Comparison of ENCODE assay signal across 13 cellular contexts in the genomic region with DNA sequence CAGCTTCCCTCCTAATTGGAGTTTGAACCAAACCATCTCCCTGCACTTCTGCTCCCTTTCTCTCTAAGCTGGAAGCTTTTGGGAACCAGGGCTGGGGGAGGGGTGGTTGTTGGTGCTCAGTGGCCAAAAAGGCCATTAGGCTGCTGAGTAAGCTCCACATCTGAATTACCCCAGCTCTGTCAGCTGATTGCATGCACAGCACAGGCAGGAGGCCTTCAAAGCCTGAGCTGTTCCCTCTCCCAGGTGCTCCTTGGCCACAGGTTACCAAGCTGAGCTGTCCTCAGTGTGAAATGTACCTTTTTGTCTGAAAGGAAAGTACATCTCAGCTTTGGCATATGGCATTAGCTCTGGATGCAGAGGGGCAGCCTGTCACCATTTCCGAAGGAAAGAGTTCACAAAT. TPM values are rescaled to one million over a fixed set of nuclear protein-coding genes. Genes with fewer than 3 reads are reported as not detected.
DNase-seq lines count a peak whose midpoint lies in the region; ATAC-seq, FAIRE-seq and TF ChIP-seq lines count a peak whose summit lies in the region.
"Had no signal": no experiment of that assay in that cellular context is flagged by ENCODE, and none has a peak within 500 bp of the region (broad histone marks: within the 10 kb centered on the region; RNA-seq: fewer than 3 reads in every experiment).

No MANE protein-coding gene starts in this region.

- in situ Hi-C loops in GM12878 (cut with MboI), result no loop called here

- no peak overlapping the region for H3K9ac ChIP-seq in GM12878 (ENCODE audit: control insufficient read depth, insufficient read depth, low read length)

- H3K9me3 ChIP-seq in GM12878 (replicated peaks; ENCODE audit: control insufficient read depth, insufficient read depth, low read length), result no peaks in the 10 kb centered on the region
- H3K9me3 ChIP-seq: esophagus squamous epithelium had no signal

- ATAC-seq in GM12878 (peak; percentile 25), GM19463 (IDR thresholded peaks at IDR 0.05; ENCODE audit: unreplicated experiment) (no peak), GM19395 (IDR thresholded peaks at IDR 0.05; ENCODE audit: unreplicated experiment) (no peak)
- ATAC-seq: activated naive CD8-positive, alpha-beta T cell treated with anti-CD3 and anti-CD28 coated beads, Interleukin-2, amount 50 U/mL, for 24 hours had no signal

- no peak overlapping the region for H2AFZ ChIP-seq in GM12878 (ENCODE audit: control insufficient read depth, low read depth, low read length)

- no peak for TF ChIP-seq RAD21 in GM12878 (IDR thresholded peaks at IDR 0.05; ENCODE audit: insufficient read depth, low read depth, low read length)

- CTCF ChIA-PET in GM12878 (lab: Yijun Ruan, JAX), result interaction anchor here (1.1 to 1.8 kb wide), 3 partner anchors 10 to 115 kb away, joined by 3 to 5 read pairs (median 3); no protein-coding TSS in a partner anchor

- RAD21 ChIA-PET in GM12878 (lab: Charles Lee; ENCODE audit: unreplicated experiment), result interaction anchor here (1.1 kb wide), 1 partner anchor 24 kb away, joined by 3 read pairs; no protein-coding TSS in a partner anchor

- no peak overlapping the region for H3K27ac ChIP-seq in GM12878 (ENCODE audit: control insufficient read depth, insufficient read depth)

- intact Hi-C loops in GM12878 (cut with micrococcal nuclease; ENCODE audit: unreplicated experiment), result no loop called here

- POLR2A ChIA-PET in GM12878 (lab: Charles Lee), result interaction anchor here (1.7 kb wide), 1 partner anchor 38 kb away, joined by 5 read pairs; the partner anchor contains the start of gene KPNB1

- TF ChIP-seq CTCF in GM12878 (IDR thresholded peaks at IDR 0.05 in 2 of 3, conservative IDR thresholded peaks at IDR 0.05 in 1 of 3; ENCODE audit: control insufficient read depth in 2 of 3, extremely low read depth in 1 of 3, insufficient read depth in 1 of 3, low read depth in 3 of 3, low read length in 3 of 3), result no peak

- SMC1A ChIA-PET in GM12878 (lab: Charles Lee; ENCODE audit: uncharacterized antibody, unreplicated experiment), result interaction anchor here (0.7 to 1.6 kb wide), 5 partner anchors 9 to 144 kb away, joined by 3 to 8 read pairs (median 4); partner anchors contain the start of genes LRRC46 and MRPL10

- no peak overlapping the region for H3K4me2 ChIP-seq in GM12878 (ENCODE audit: control insufficient read depth, insufficient read depth)

- H3K4me1 ChIP-seq in GM12878 (ENCODE audit: control insufficient read depth, insufficient read depth, low read length), result peaks cover 3% of the 10 kb centered on the region

- no peaks in the 10 kb centered on the region; the same call in 1 of the 2 replicates for H4K20me1 ChIP-seq in GM12878 (ENCODE audit: control insufficient read depth, insufficient read depth)

- no peak for FAIRE-seq in GM12878 (lab: Jason Lieb, UNC)

- no peaks in the 10 kb centered on the region for H3K79me2 ChIP-seq in GM12878 (ENCODE audit: control insufficient read depth, insufficient read depth, low read length)

- no TSS peak for BruUV-seq in GM12878 (replicated peaks; lab: Mats Ljungman, UMichigan)

- no peak for TF ChIP-seq EP300 in GM12878 (IDR thresholded peaks at IDR 0.05; ENCODE audit: borderline replicate concordance in 1 of 2, control insufficient read depth in 1 of 2, low read depth in 2 of 2, low read length in 2 of 2)

- peak; percentile 58; the same call in 1 of the 2 replicates for TF ChIP-seq POLR2A in GM12878 (IDR thresholded peaks at IDR 0.05; ENCODE audit: low read depth, low read length)

- H3K36me3 ChIP-seq in GM12878 (ENCODE audit: control insufficient read depth in 2 of 2, insufficient read depth in 2 of 2, low read length in 1 of 2), result peaks cover 6 to 14% of the 10 kb centered on the region in 2 experiments

- no peak overlapping the region for H3K4me3 ChIP-seq in GM12878
- H3K4me3 ChIP-seq: esophagus squamous epithelium had no signal

- no peaks in the 10 kb centered on the region for H3K27me3 ChIP-seq in GM12878 (replicated peaks in 1 of 2; ENCODE audit: control insufficient read depth in 2 of 2, insufficient read depth in 2 of 2, low read length in 1 of 2)
- H3K27me3 ChIP-seq: esophagus squamous epithelium had no signal

- 95% methylated on average over 1 of the region's 1 CpG for WGBS in GM12878 (ENCODE audit: insufficient coverage, insufficient replicate concordance, low lambda C conversion rate, missing lambda C conversion rate)

- DNase-seq in AG08396 (ENCODE audit: low spot score) (peak; percentile 37), HK-2 (ENCODE audit: unreplicated experiment) (peak; percentile 53), GM12878 (ENCODE audit: low read depth, low spot score) (no peak), midbrain (lab: John Stamatoyannopoulos, UW) (peak; percentile 33), AG08395 (ENCODE audit: low spot score) (no peak), NCI-H510A treated with DMSO at 0.1 percent for 48 hours (lab: John Stamatoyannopoulos, UW) (no peak)
- DNase-seq: activated naive CD8-positive, alpha-beta T cell treated with anti-CD3 and anti-CD28 coated beads, Interleukin-2, amount 50 U/mL, for 24 hours; DMS79 treated with DMSO at 0.1 percent for 48 hours; esophagus squamous epithelium; NCI-H774; stimulated activated CD4-positive, alpha-beta T cell treated with anti-CD3 and anti-CD28 coated beads, Interleukin-2, amount 100 ng/mL, for 24 hours had no signal

TF ChIP-seq in GM12878, 131 proteins besides CTCF, POLR2A, EP300 and RAD21:
- TF ChIP-seq MTA3 (IDR thresholded peaks at IDR 0.05; ENCODE audit: borderline replicate concordance, low read length) (0 out of 2 replicates have a peak, but pooled peaks have one; percentile 28), ZNF207 (IDR thresholded peaks at IDR 0.05; ENCODE audit: borderline replicate concordance) (no peak)

RNA-seq across cellular contexts. Expression of gene TBKBP1, which starts 6.2 kb away (rescaled TPM):
- total RNA-seq in GM12878 (2013; cell fraction: nucleolus; rRNA removed), result 10.4 and 10.6 TPM in 2 replicates
- total RNA-seq in GM12878 (2014; rRNA removed) (0.11 and 0.23 TPM in 2 replicates), GM12878 (2014; rRNA removed; fragmentation: Illumina TruSeq; extraction: Trizol) (0.18 and 0.85 TPM in 2 replicates), GM12878 (2021) (0.69 and 1.5 TPM in 2 replicates)
- 0.79 TPM for polyA plus RNA-seq in GM12878 (2011; ENCODE audit: low read depth)
- polyA plus RNA-seq in GM12878 (2011; rRNA removed) (2.0 and 2.7 TPM in 2 replicates), GM12878 (2014; fragmentation: Illumina TruSeq; extraction: Trizol) (0.38 TPM in 1 of 2 replicates, not detected in the other), GM12878 (2014; fragmentation: Nextera tagmentation; extraction: Ambion mirVana) (not detected), GM12878 (2014; rRNA removed) (0.74 and 1.4 TPM in 2 replicates), GM12878 (2016; fragmentation: Nextera tagmentation; extraction: Ambion mirVana) (under 1 TPM in 1 of 2 experiments, not detected in 1; 0.11 TPM)
- 1.9 and 3.5 TPM in 2 replicates for polyA plus RNA-seq in GM12878 (2011; cell fraction: cytosol; rRNA removed)
- 18.8 and 22.1 TPM in 2 replicates for polyA plus RNA-seq in GM12878 (2011; cell fraction: nucleus; rRNA removed)
- 1.8 and 2.9 TPM in 2 replicates for polyA plus RNA-seq in GM12878 (2012)
- polyA minus RNA-seq in GM12878 (2011; rRNA and poly(A)+ RNA removed), result 1.4 and 1.8 TPM in 2 replicates
- polyA minus RNA-seq in GM12878 (2011; cell fraction: cytosol; rRNA and poly(A)+ RNA removed), result 0.94 and 1.1 TPM in 2 replicates
- polyA minus RNA-seq in GM12878 (2011; cell fraction: nucleus; rRNA and poly(A)+ RNA removed), result 1.8 and 2.7 TPM in 2 replicates

RNA-seq across cellular contexts. Expression of gene KPNB1, which starts 38.0 kb away (rescaled TPM):
- total RNA-seq in GM12878 (2013; cell fraction: nucleolus; rRNA removed), result 212 and 232 TPM in 2 replicates
- 246 and 258 TPM in 2 replicates for total RNA-seq in GM12878 (2014; rRNA removed)
- 261 and 282 TPM in 2 replicates for total RNA-seq in GM12878 (2014; rRNA removed; fragmentation: Illumina TruSeq; extraction: Trizol)
- total RNA-seq in GM12878 (2021), result 485 and 525 TPM in 2 replicates
- polyA plus RNA-seq in GM12878 (2011; ENCODE audit: low read depth), result 133 TPM
- polyA plus RNA-seq in GM12878 (2011; rRNA removed), result 231 and 237 TPM in 2 replicates
- polyA plus RNA-seq in GM12878 (2011; cell fraction: cytosol; rRNA removed), result 156 and 173 TPM in 2 replicates
- 144 and 217 TPM in 2 replicates for polyA plus RNA-seq in GM12878 (2011; cell fraction: nucleus; rRNA removed)
- polyA plus RNA-seq in GM12878 (2012), result 185 and 207 TPM in 2 replicates
- 430 and 445 TPM in 2 replicates for polyA plus RNA-seq in GM12878 (2014; fragmentation: Illumina TruSeq; extraction: Trizol)
- polyA plus RNA-seq in GM12878 (2014; fragmentation: Nextera tagmentation; extraction: Ambion mirVana), result 100 to 1,000 TPM; 130 to 233 TPM
- 255 and 258 TPM in 2 replicates for polyA plus RNA-seq in GM12878 (2014; rRNA removed)
- 10 to 100 TPM; 67.8 to 73.9 TPM for polyA plus RNA-seq in GM12878 (2016; fragmentation: Nextera tagmentation; extraction: Ambion mirVana)
- 236 and 343 TPM in 2 replicates for polyA minus RNA-seq in GM12878 (2011; rRNA and poly(A)+ RNA removed)
- polyA minus RNA-seq in GM12878 (2011; cell fraction: cytosol; rRNA and poly(A)+ RNA removed), result 95.2 and 97.0 TPM in 2 replicates
- polyA minus RNA-seq in GM12878 (2011; cell fraction: nucleus; rRNA and poly(A)+ RNA removed), result 44.5 and 57.6 TPM in 2 replicates

RNA-seq across cellular contexts. Expression of gene TBX21, which starts 45.3 kb away (rescaled TPM):
- 7.7 and 9.6 TPM in 2 replicates for total RNA-seq in GM12878 (2013; cell fraction: nucleolus; rRNA removed)
- 7.9 and 8.4 TPM in 2 replicates for total RNA-seq in GM12878 (2014; rRNA removed)
- total RNA-seq in GM12878 (2014; rRNA removed; fragmentation: Illumina TruSeq; extraction: Trizol), result 3.2 and 4.1 TPM in 2 replicates
- 8.3 and 9.5 TPM in 2 replicates for total RNA-seq in GM12878 (2021)
- polyA plus RNA-seq in GM12878 (2011; ENCODE audit: low read depth), result 2.3 TPM
- 8.6 and 9.6 TPM in 2 replicates for polyA plus RNA-seq in GM12878 (2011; rRNA removed)
- 11.3 and 12.2 TPM in 2 replicates for polyA plus RNA-seq in GM12878 (2011; cell fraction: cytosol; rRNA removed)
- polyA plus RNA-seq in GM12878 (2011; cell fraction: nucleus; rRNA removed), result 21.6 and 25.3 TPM in 2 replicates
- 4.7 and 7.3 TPM in 2 replicates for polyA plus RNA-seq in GM12878 (2012)
- polyA plus RNA-seq in GM12878 (2014; fragmentation: Illumina TruSeq; extraction: Trizol), result 4.8 and 6.0 TPM in 2 replicates
- polyA plus RNA-seq in GM12878 (2014; fragmentation: Nextera tagmentation; extraction: Ambion mirVana), result 1 to 10 TPM in 1 of 2 experiments, under 1 TPM in 1; 0.63 to 1.8 TPM
- polyA plus RNA-seq in GM12878 (2014; rRNA removed), result 6.0 and 6.3 TPM in 2 replicates
- polyA plus RNA-seq in GM12878 (2016; fragmentation: Nextera tagmentation; extraction: Ambion mirVana), result 1 to 10 TPM; 1.6 to 1.7 TPM
- 6.6 and 12.4 TPM in 2 replicates for polyA minus RNA-seq in GM12878 (2011; rRNA and poly(A)+ RNA removed)
- polyA minus RNA-seq in GM12878 (2011; cell fraction: cytosol; rRNA and poly(A)+ RNA removed), result 6.7 and 10.3 TPM in 2 replicates
- 9.1 and 11.5 TPM in 2 replicates for polyA minus RNA-seq in GM12878 (2011; cell fraction: nucleus; rRNA and poly(A)+ RNA removed)

Comparison
In these comparisons a context has a peak if more than half of its experiments do, and no peak if none do; other contexts are left out.
1. DNase-seq: peak in AG08396 (single experiment), HK-2 (single experiment) and midbrain (single experiment); none in GM12878 (single experiment), AG08395 (single experiment) and NCI-H510A treated with DMSO at 0.1 percent for 48 hours (single experiment).